Comparison of ENCODE assay signal across 29 cellular contexts in the genomic region with DNA sequence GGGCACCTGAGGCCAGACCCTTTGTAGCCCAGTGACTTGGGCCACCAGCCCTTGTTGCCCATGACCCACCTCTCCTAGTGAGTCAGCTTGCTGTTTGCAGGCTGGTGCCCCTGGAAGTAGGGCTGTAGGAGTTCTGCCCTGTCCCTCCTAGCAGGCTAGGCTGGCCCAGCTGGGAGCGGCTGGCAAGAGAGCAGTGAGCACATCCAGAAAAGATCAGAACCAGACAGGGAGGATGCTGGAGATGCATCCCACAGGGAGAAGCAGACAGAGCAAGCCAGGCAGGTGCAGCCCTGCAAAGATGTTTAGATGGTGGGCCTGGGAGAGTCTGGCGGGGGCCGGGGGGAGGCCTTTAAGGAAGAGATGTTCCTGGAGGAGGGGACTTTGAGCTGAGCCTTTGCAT. TPM values are rescaled to one million over a fixed set of nuclear protein-coding genes. Genes with fewer than 3 reads are reported as not detected.
DNase-seq lines count a peak whose midpoint lies in the region; ATAC-seq, FAIRE-seq and TF ChIP-seq lines count a peak whose summit lies in the region.
"Had no signal": no experiment of that assay in that cellular context is flagged by ENCODE, and none has a peak within 500 bp of the region (broad histone marks: within the 10 kb centered on the region; RNA-seq: fewer than 3 reads in every experiment).

No MANE protein-coding gene starts in this region.

- no peak for TF ChIP-seq EP300 in A549 (IDR thresholded peaks at IDR 0.05)

- H3K27me3 Mint-ChIP-seq in CD4-positive, alpha-beta T cell = no peaks in the 10 kb centered on the region
- H3K27me3 Mint-ChIP-seq in activated T-helper 2 cell treated with anti-CD3 and anti-CD28 coated beads, Interferon-gamma antibody, Interleukin-2, Interleukin-4, amounts not matched to agents 10 μg/mL and 5 μg/mL and 100 μg/mL, durations not matched to agents 14 hours and 24 hours and 36 hours (ENCODE audit: low read depth) = peaks cover 6% of the 10 kb centered on the region
- H3K27me3 Mint-ChIP-seq in nephron progenitor cell (ENCODE audit: low read depth, poor library complexity) = peaks cover 19% of the 10 kb centered on the region
- H3K27me3 Mint-ChIP-seq: activated CD4-positive, alpha-beta memory T cell treated with anti-CD3 and anti-CD28 coated beads for 36 hours; stimulated activated naive CD8-positive, alpha-beta T cell treated with anti-CD3 and anti-CD28 coated beads, Interleukin-15, amount 100 ng/mL, for 72 hours had no signal

- H3K9me3 ChIP-seq in A549 = no peaks in the 10 kb centered on the region
- H3K9me3 ChIP-seq in CD4-positive, alpha-beta T cell (ENCODE audit: control insufficient read depth, low read length) = no peaks in the 10 kb centered on the region
- H3K9me3 ChIP-seq: BLaER1, thyroid gland, vagina had no signal

- 89% methylated on average over 3 of the region's 3 CpGs for WGBS in A549 (ENCODE audit: missing lambda C conversion rate)

- DNase-seq in A549 (ENCODE audit: low read depth in 1 of 2, low spot score in 1 of 2) (no peak), nephron progenitor cell (no peak), left lobe of liver (ENCODE audit: low spot score) (no peak), Right ventricle myocardium superior (no peak)
- DNase-seq in CD4-positive, alpha-beta T cell = no peak
- no peak for DNase-seq in activated T-helper 2 cell treated with anti-CD3 and anti-CD28 coated beads, Interferon-gamma antibody, Interleukin-2, Interleukin-4, amounts not matched to agents 10 μg/mL and 5 μg/mL and 100 μg/mL, durations not matched to agents 14 hours and 24 hours and 36 hours (ENCODE audit: low spot score)
- DNase-seq: activated CD4-positive, alpha-beta memory T cell treated with anti-CD3 and anti-CD28 coated beads for 36 hours; activated CD8-positive, alpha-beta memory T cell treated with anti-CD3 and anti-CD28 coated beads, Interleukin-2, amount 50 U/mL, for 48 hours; cortex of kidney; DND-41; effector memory CD4-positive, alpha-beta T cell; GF-D8; GM23248; immature natural killer cell; left colon; NCI-H446; NCI-H82; stimulated activated CD4-positive, alpha-beta T cell treated with anti-CD3 and anti-CD28 coated beads, Interleukin-2, amount 100 ng/mL, for 24 hours; stimulated activated CD8-positive, alpha-beta memory T cell treated with anti-CD3 and anti-CD28 coated beads, Interleukin-4, amount 100 ng/mL, for 48 hours; stimulated activated naive CD8-positive, alpha-beta T cell treated with anti-CD3 and anti-CD28 coated beads, Interleukin-15, amount 100 ng/mL, for 72 hours; thyroid gland had no signal

- no peak for TF ChIP-seq POLR2A in A549 (IDR thresholded peaks at IDR 0.05; ENCODE audit: low read length)

- CTCF ChIA-PET in A549 (lab: Yijun Ruan, JAX) = interaction anchor here (0.8 to 2.6 kb wide), 3 partner anchors 10 to 328 kb away, joined by 3 to 8 read pairs (median 4); no protein-coding TSS in a partner anchor
- CTCF ChIA-PET in CD4-positive, alpha-beta T cell (lab: Charles Lee) = interaction anchor here (0.7 kb wide), 1 partner anchor 15 kb away, joined by 3 read pairs; no protein-coding TSS in a partner anchor

- no peak for FAIRE-seq in A549 (lab: Jason Lieb, UNC)

- peak; percentile 9 to 11; a peak in 1 of 6 replicates for ATAC-seq in A549
- no peak for ATAC-seq in CD4-positive, alpha-beta T cell (ENCODE audit: poor library complexity)
- no peak for ATAC-seq in left lobe of liver
- ATAC-seq in GM18870 (IDR thresholded peaks at IDR 0.05; ENCODE audit: unreplicated experiment) = no peak
- no peak for ATAC-seq in Right ventricle myocardium superior (ENCODE audit: poor library complexity)
- ATAC-seq: activated CD4-positive, CD25-positive, alpha-beta regulatory T cell treated with anti-CD3 and anti-CD28 coated beads, Interleukin-2, amount 50 U/mL, for 24 hours; left colon; right cardiac atrium; stimulated activated naive CD8-positive, alpha-beta T cell treated with anti-CD3 and anti-CD28 coated beads, Interleukin-15, amount 100 ng/mL, for 72 hours had no signal

- no peak overlapping the region for H3K27ac ChIP-seq in A549
- no peak overlapping the region for H3K27ac ChIP-seq in CD4-positive, alpha-beta T cell (ENCODE audit: low read depth, low read length)
- H3K27ac ChIP-seq: BLaER1, GM23248, RWPE1, thyroid gland, vagina had no signal

- no peaks in the 10 kb centered on the region for H3K9me3 Mint-ChIP-seq in CD4-positive, alpha-beta T cell
- H3K9me3 Mint-ChIP-seq in activated T-helper 2 cell treated with anti-CD3 and anti-CD28 coated beads, Interferon-gamma antibody, Interleukin-2, Interleukin-4, amounts not matched to agents 10 μg/mL and 5 μg/mL and 100 μg/mL, durations not matched to agents 14 hours and 24 hours and 36 hours = no peaks in the 10 kb centered on the region
- no peaks in the 10 kb centered on the region for H3K9me3 Mint-ChIP-seq in nephron progenitor cell
- H3K9me3 Mint-ChIP-seq: activated CD4-positive, alpha-beta memory T cell treated with anti-CD3 and anti-CD28 coated beads for 36 hours; IgD-negative memory B cell; immature natural killer cell; stimulated activated naive CD8-positive, alpha-beta T cell treated with anti-CD3 and anti-CD28 coated beads, Interleukin-15, amount 100 ng/mL, for 72 hours had no signal

- no peak overlapping the region for H3K4me3 ChIP-seq in A549
- H3K4me3 ChIP-seq: BLaER1, GM23248, thyroid gland, vagina had no signal

- no peaks in the 10 kb centered on the region for H3K36me3 Mint-ChIP-seq in CD4-positive, alpha-beta T cell (ENCODE audit: low read depth)
- no peaks in the 10 kb centered on the region for H3K36me3 Mint-ChIP-seq in activated T-helper 2 cell treated with anti-CD3 and anti-CD28 coated beads, Interferon-gamma antibody, Interleukin-2, Interleukin-4, amounts not matched to agents 10 μg/mL and 5 μg/mL and 100 μg/mL, durations not matched to agents 14 hours and 24 hours and 36 hours (ENCODE audit: low read depth)
- H3K36me3 Mint-ChIP-seq in nephron progenitor cell (ENCODE audit: low read depth) = no peaks in the 10 kb centered on the region
- H3K36me3 Mint-ChIP-seq: activated CD4-positive, alpha-beta memory T cell treated with anti-CD3 and anti-CD28 coated beads for 36 hours; IgD-negative memory B cell; immature natural killer cell had no signal

- TF ChIP-seq RAD21 in A549 (conservative IDR thresholded peaks at IDR 0.05 in 1 of 2, IDR thresholded peaks at IDR 0.05 in 1 of 2) = no peak

- H3K4me1 ChIP-seq in A549 = no peaks in the 10 kb centered on the region
- H3K4me1 ChIP-seq: thyroid gland, vagina had no signal

- no peak overlapping the region for H3K4me2 ChIP-seq in A549
- H3K4me2 ChIP-seq: BLaER1 had no signal

- no peaks in the 10 kb centered on the region for H3K27me3 ChIP-seq in CD4-positive, alpha-beta T cell (ENCODE audit: control insufficient read depth, insufficient read depth, low read length)
- H3K27me3 ChIP-seq: BLaER1, thyroid gland, vagina had no signal

- peaks cover 39% of the 10 kb centered on the region for H3K4me1 Mint-ChIP-seq in CD4-positive, alpha-beta T cell (ENCODE audit: low read depth)
- H3K4me1 Mint-ChIP-seq in activated T-helper 2 cell treated with anti-CD3 and anti-CD28 coated beads, Interferon-gamma antibody, Interleukin-2, Interleukin-4, amounts not matched to agents 10 μg/mL and 5 μg/mL and 100 μg/mL, durations not matched to agents 14 hours and 24 hours and 36 hours (ENCODE audit: low read depth) = peaks cover 14% of the 10 kb centered on the region
- H3K4me1 Mint-ChIP-seq in nephron progenitor cell = no peaks in the 10 kb centered on the region

- intact Hi-C loops in CD4-positive, alpha-beta T cell (cut with DNase I, micrococcal nuclease) = loop anchor here in 1 of 2 experiments (10.0 kb wide), 1 partner anchor 140 kb away; no protein-coding TSS in a partner anchor
- intact Hi-C loops in activated T-helper 2 cell treated with anti-CD3 and anti-CD28 coated beads, Interferon-gamma antibody, Interleukin-2, Interleukin-4, amounts not matched to agents 10 μg/mL and 5 μg/mL and 100 μg/mL, durations not matched to agents 14 hours and 24 hours and 36 hours (cut with micrococcal nuclease) = no loop called here
- intact Hi-C loops in Right ventricle myocardium superior (cut with DNase I) = no loop called here

- H3K27ac Mint-ChIP-seq in CD4-positive, alpha-beta T cell = peak overlapping the region; percentile 69
- H3K27ac Mint-ChIP-seq in activated T-helper 2 cell treated with anti-CD3 and anti-CD28 coated beads, Interferon-gamma antibody, Interleukin-2, Interleukin-4, amounts not matched to agents 10 μg/mL and 5 μg/mL and 100 μg/mL, durations not matched to agents 14 hours and 24 hours and 36 hours = peak overlapping the region; percentile 11
- H3K27ac Mint-ChIP-seq in nephron progenitor cell = peak overlapping the region; percentile 57
- H3K27ac Mint-ChIP-seq: activated CD4-positive, alpha-beta memory T cell treated with anti-CD3 and anti-CD28 coated beads for 36 hours; immature natural killer cell had no signal

- H3K4me3 Mint-ChIP-seq in CD4-positive, alpha-beta T cell = peak overlapping the region; percentile 44
- no peak overlapping the region for H3K4me3 Mint-ChIP-seq in activated T-helper 2 cell treated with anti-CD3 and anti-CD28 coated beads, Interferon-gamma antibody, Interleukin-2, Interleukin-4, amounts not matched to agents 10 μg/mL and 5 μg/mL and 100 μg/mL, durations not matched to agents 14 hours and 24 hours and 36 hours (ENCODE audit: low read depth)
- H3K4me3 Mint-ChIP-seq in nephron progenitor cell = no peak overlapping the region
- H3K4me3 Mint-ChIP-seq: activated CD4-positive, alpha-beta memory T cell treated with anti-CD3 and anti-CD28 coated beads for 36 hours; IgD-negative memory B cell; immature natural killer cell; stimulated activated naive CD8-positive, alpha-beta T cell treated with anti-CD3 and anti-CD28 coated beads, Interleukin-15, amount 100 ng/mL, for 72 hours had no signal

- POLR2A ChIA-PET in A549 (lab: Yijun Ruan, JAX) = no interaction called here
- POLR2A ChIA-PET in CD4-positive, alpha-beta T cell (lab: Charles Lee) = interaction anchor here (0.7 to 2.1 kb wide), 4 partner anchors 12 to 96 kb away, joined by 3 to 17 read pairs (median 5); partner anchors contain the start of gene PRPSAP2

- TF ChIP-seq CTCF in A549 (IDR thresholded peaks at IDR 0.05) (no peak), nephron progenitor cell (IDR thresholded peaks at IDR 0.05) (no peak)
- no peak for TF ChIP-seq CTCF in CD4-positive, alpha-beta T cell (IDR thresholded peaks at IDR 0.05)

RNA-seq across cellular contexts. Expression of gene SLC5A10, which starts 2.4 kb away (rescaled TPM):
- polyA plus RNA-seq in A549 (2011; rRNA removed) (0.26 and 0.28 TPM in 2 replicates), A549 (2017; fragmentation: RNase III; extraction: RNeasy Plus Mini Kit Qiagen cat#74134 plus additional on column Dnase treatment) (0.07 to 0.22 TPM (median 0.15 TPM) in 3 replicates)
- 0.07 and 0.19 TPM in 2 replicates for polyA plus RNA-seq in A549 (2012; cell fraction: cytosol; rRNA removed)
- 0.23 and 0.32 TPM in 2 replicates for polyA plus RNA-seq in A549 (2012; cell fraction: nucleus; rRNA removed)
- 0.15 and 0.54 TPM in 2 replicates for polyA minus RNA-seq in A549 (2011; rRNA and poly(A)+ RNA removed)
- not detected for total RNA-seq in CD4-positive, alpha-beta T cell
- not detected in 2 replicates for total RNA-seq in activated T-helper 2 cell treated with anti-CD3 and anti-CD28 coated beads, Interferon-gamma antibody, Interleukin-2, Interleukin-4, amounts not matched to agents 10 μg/mL and 5 μg/mL and 100 μg/mL, durations not matched to agents 14 hours and 24 hours and 36 hours
- total RNA-seq in left lobe of liver (not detected), Right ventricle myocardium superior (not detected)
- total RNA-seq: activated CD4-positive, alpha-beta memory T cell treated with anti-CD3 and anti-CD28 coated beads for 36 hours; GM23248; mucosa of gallbladder; thyroid gland; vagina had no signal
- polyA plus RNA-seq: immature natural killer cell had no signal

RNA-seq across cellular contexts. Expression of gene FAM83G, which starts 50.2 kb away (rescaled TPM):
- 11.0 and 12.8 TPM in 2 replicates for polyA plus RNA-seq in A549 (2011; rRNA removed)
- polyA plus RNA-seq in A549 (2012; cell fraction: cytosol; rRNA removed) = 11.1 and 15.8 TPM in 2 replicates
- polyA plus RNA-seq in A549 (2012; cell fraction: nucleus; rRNA removed) = 38.5 and 42.5 TPM in 2 replicates
- 19.8 to 22.0 TPM (median 20.5 TPM) in 3 replicates for polyA plus RNA-seq in A549 (2017; fragmentation: RNase III; extraction: RNeasy Plus Mini Kit Qiagen cat#74134 plus additional on column Dnase treatment)
- polyA minus RNA-seq in A549 (2011; rRNA and poly(A)+ RNA removed) = 18.1 and 22.7 TPM in 2 replicates
- 1 to 10 TPM; 2.9 to 3.0 TPM for total RNA-seq in CD4-positive, alpha-beta T cell
- 14.0 and 15.3 TPM in 2 replicates for total RNA-seq in activated T-helper 2 cell treated with anti-CD3 and anti-CD28 coated beads, Interferon-gamma antibody, Interleukin-2, Interleukin-4, amounts not matched to agents 10 μg/mL and 5 μg/mL and 100 μg/mL, durations not matched to agents 14 hours and 24 hours and 36 hours
- total RNA-seq in left lobe of liver = 11.7 TPM
- total RNA-seq in Right ventricle myocardium superior = 1.9 TPM

Comparison
In these comparisons a context has a peak if more than half of its experiments do, and no peak if none do; other contexts are left out.
1. ATAC-seq: peak in A549 (2 of 2); none in CD4-positive, alpha-beta T cell (single experiment), left lobe of liver (single experiment), GM18870 (single experiment) and Right ventricle myocardium superior (single experiment).
2. H3K27ac Mint-ChIP-seq: peak in every context shown above with its lines; median percentile 69 in CD4-positive, alpha-beta T cell; 57 in nephron progenitor cell; 11 in activated T-helper 2 cell treated with anti-CD3 and anti-CD28 coated beads, Interferon-gamma antibody, Interleukin-2, Interleukin-4, amounts not matched to agents 10 μg/mL and 5 μg/mL and 100 μg/mL, durations not matched to agents 14 hours and 24 hours and 36 hours.